15 cellular contexts compared by ENCODE assay signal in genomic region chr10:102227050-102227449, GRCh38. TPM values are rescaled to one million over a fixed set of nuclear protein-coding genes. Genes with fewer than 3 reads are reported as not detected.
A peak's percentile ranks its signal among the peaks of the same experiment; 100 is the strongest.
DNase-seq lines count a peak whose midpoint lies in the region; ATAC-seq, FAIRE-seq and TF ChIP-seq lines count a peak whose summit lies in the region.
"Had no signal": no experiment of that assay in that cellular context is flagged by ENCODE, and none has a peak within 500 bp of the region (broad histone marks: within the 10 kb centered on the region; RNA-seq: fewer than 3 reads in every experiment).

No MANE protein-coding gene starts in this region.

- DNase-seq in EH (ENCODE audit: low read depth) (peak; percentile 80), MV-4-11 (lab: John Stamatoyannopoulos, UW) (peak; percentile 93), bronchial epithelial cell (ENCODE audit: low read depth) (peak; percentile 43), psoas muscle (peak in 1 of 2 donors; percentile 62), sigmoid colon (no peak)
- DNase-seq in activated CD4-positive, CD25-positive, alpha-beta regulatory T cell treated with anti-CD3 and anti-CD28 coated beads, Interleukin-2, amount 50 U/mL, for 72 hours, result no peak
- DNase-seq: DMS153; effector CD8-positive, alpha-beta T cell; NCI-H2029 treated with DMSO at 0.1 percent for 48 hours; stimulated activated CD4-positive, alpha-beta T cell treated with anti-CD3 and anti-CD28 coated beads, Interleukin-4, amount 100 ng/mL, for 24 hours; stomach had no signal

- H3K27me3 ChIP-seq in bronchial epithelial cell (ENCODE audit: control insufficient read depth, insufficient read depth, low read length) (peaks cover 5% of the 10 kb centered on the region), psoas muscle (ENCODE audit: insufficient read depth in 3 of 3, low read length in 2 of 3) (peaks cover 0 to 7% (median 0%) of the 10 kb centered on the region in 3 donors), sigmoid colon (peaks cover 14 to 42% (median 22%) of the 10 kb centered on the region in 3 donors)

- TF ChIP-seq POLR2A in sigmoid colon (IDR thresholded peaks at IDR 0.05), result no peak

- no peak for TF ChIP-seq EP300 in sigmoid colon (IDR thresholded peaks at IDR 0.05)

- H3K36me3 ChIP-seq in bronchial epithelial cell (ENCODE audit: control insufficient read depth, insufficient read depth, low read length), result no peaks in the 10 kb centered on the region
- no peaks in the 10 kb centered on the region for H3K36me3 ChIP-seq in psoas muscle (ENCODE audit: insufficient read depth in 1 of 2, low read depth in 1 of 2)
- no peaks in the 10 kb centered on the region for H3K36me3 ChIP-seq in sigmoid colon
- H3K36me3 ChIP-seq: stomach had no signal

- WGBS in psoas muscle, 3 donors, result 51 to 63% (median 53%) methylated on average over 8 of the region's 8 CpGs
- 75 to 78% methylated on average over 8 of the region's 8 CpGs for WGBS in sigmoid colon, 2 donors

- H3K27ac ChIP-seq in psoas muscle (no peak overlapping the region), sigmoid colon (no peak overlapping the region)

- intact Hi-C loops in psoas muscle (cut with DNase I) (loop anchor here (2.0 to 10.0 kb wide), 2 partner anchors 52 to 56 kb away; no protein-coding TSS in a partner anchor), sigmoid colon (cut with DNase I) (loop anchor here (5.0 to 10.0 kb wide), 2 partner anchors 55 to 358 kb away; no protein-coding TSS in a partner anchor)

- H3K9me3 ChIP-seq in psoas muscle (no peaks in the 10 kb centered on the region), sigmoid colon (no peaks in the 10 kb centered on the region)
- H3K9me3 ChIP-seq: stomach had no signal

- H3K4me3 ChIP-seq in bronchial epithelial cell (ENCODE audit: low read depth, low read length), result no peak overlapping the region
- no peak overlapping the region for H3K4me3 ChIP-seq in psoas muscle
- H3K4me3 ChIP-seq in sigmoid colon, result no peak overlapping the region

- TF ChIP-seq CTCF in bronchial epithelial cell (IDR thresholded peaks at IDR 0.05; ENCODE audit: insufficient read depth, low read length, severe bottlenecking) (no peak), psoas muscle (IDR thresholded peaks at IDR 0.05) (no peak), sigmoid colon (IDR thresholded peaks at IDR 0.05) (no peak)

- FAIRE-seq in bronchial epithelial cell (lab: Jason Lieb, UNC), result no peak

- H3K4me1 ChIP-seq in psoas muscle, result peaks cover 22% of the 10 kb centered on the region
- peaks cover 0 to 38% (median 34%) of the 10 kb centered on the region in 4 donors for H3K4me1 ChIP-seq in sigmoid colon

- ATAC-seq in psoas muscle (peak in 3 of 4 donors; percentile 15 to 31 (median 25)), HG02973 (IDR thresholded peaks at IDR 0.05; ENCODE audit: unreplicated experiment) (no peak), GM19328 (IDR thresholded peaks at IDR 0.05; ENCODE audit: unreplicated experiment) (no peak)

RNA-seq across cellular contexts. Expression of gene ELOVL3, which starts 1.0 kb away (rescaled TPM):
- total RNA-seq in bronchial epithelial cell (not detected in 2 replicates), psoas muscle (under 1 TPM in 3 of 4 donors, not detected in 1; 0.25 to 0.54 (median 0.26) TPM), sigmoid colon (under 1 TPM in 1 of 4 donors, not detected in 3; 0.71 TPM)
- polyA plus RNA-seq in psoas muscle (under 1 TPM; 0.17 to 0.32 (median 0.26) TPM), sigmoid colon (under 1 TPM in 1 of 3 donors, not detected in 2; 0.45 TPM)
- total RNA-seq: stomach; T-helper 2 cell treated with Interferon-gamma antibody and Interleukin-4, amounts not matched to agents 100 ng/mL and 5 ng/mL, for 36 hours had no signal

RNA-seq across cellular contexts. Expression of gene PITX3, which starts 14.3 kb away (rescaled TPM):
- total RNA-seq in bronchial epithelial cell, result not detected in 2 replicates
- total RNA-seq in psoas muscle, result 1 to 10 TPM; 6.9 to 9.7 (median 8.8) TPM
- 1 to 10 TPM; 2.0 to 7.6 (median 4.5) TPM for polyA plus RNA-seq in psoas muscle
- total RNA-seq in sigmoid colon, result not detected
- polyA plus RNA-seq in sigmoid colon, result not detected
- total RNA-seq: posterior vena cava; stomach; T-helper 2 cell treated with Interferon-gamma antibody and Interleukin-4, amounts not matched to agents 100 ng/mL and 5 ng/mL, for 36 hours had no signal
- polyA plus RNA-seq: stomach had no signal

RNA-seq across cellular contexts. Expression of gene GBF1, which starts 18.3 kb away (rescaled TPM):
- total RNA-seq in bronchial epithelial cell (8.7 and 12.7 TPM in 2 replicates), psoas muscle (10 to 100 TPM; 40.8 to 47.1 (median 44.2) TPM), sigmoid colon (10 to 100 TPM; 18.1 to 38.2 (median 21.4) TPM)
- polyA plus RNA-seq in psoas muscle (10 to 100 TPM; 14.1 to 32.0 (median 15.8) TPM), sigmoid colon (10 to 100 TPM in 2 of 3 donors, 1 to 10 TPM in 1; 8.4 to 28.7 (median 14.8) TPM)

Comparison
In these comparisons a context has a peak if more than half of its experiments do, and no peak if none do; other contexts are left out.
1. DNase-seq: peak in EH (single experiment), MV-4-11 (single experiment) and bronchial epithelial cell (single experiment); none in sigmoid colon (single experiment) and activated CD4-positive, CD25-positive, alpha-beta regulatory T cell treated with anti-CD3 and anti-CD28 coated beads, Interleukin-2, amount 50 U/mL, for 72 hours (single experiment).
2. ATAC-seq: peak in psoas muscle (3 of 4); none in HG02973 (single experiment) and GM19328 (single experiment).